8 cellular contexts compared by ENCODE assay signal in the genomic region with DNA sequence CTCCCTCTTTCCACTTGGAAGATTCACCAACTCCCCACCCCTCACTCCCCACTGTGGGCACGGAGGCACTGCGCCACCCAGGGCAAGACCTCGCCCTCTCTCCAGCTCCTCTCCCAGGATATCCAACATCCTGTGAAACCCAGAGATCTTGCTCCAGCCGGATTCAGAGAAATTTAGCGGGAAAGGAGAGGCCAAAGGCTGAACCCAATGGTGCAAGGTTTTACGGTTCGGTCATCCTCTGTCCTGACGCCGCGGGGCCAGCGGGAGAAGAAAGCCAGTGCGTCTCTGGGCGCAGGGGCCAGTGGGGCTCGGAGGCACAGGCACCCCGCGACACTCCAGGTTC. TPM values are rescaled to one million over a fixed set of nuclear protein-coding genes. Genes with fewer than 3 reads are reported as not detected.
DNase-seq lines count a peak whose midpoint lies in the region; ATAC-seq and TF ChIP-seq lines count a peak whose summit lies in the region.

No MANE protein-coding gene starts in this region.

- peaks cover 27 to 43% of the 10 kb centered on the region in 2 donors for H3K4me1 ChIP-seq in thyroid gland

- peak overlapping the region; percentile 50 to 82 (median 71) for H3K4me3 ChIP-seq in thyroid gland (replicated peaks in 1 of 3)

- intact Hi-C loops in left colon (cut with DNase I, micrococcal nuclease) (no loop called here), thyroid gland (cut with DNase I) (loop anchor here (10.0 kb wide), 1 partner anchor 96 kb away; no protein-coding TSS in a partner anchor)

- H3K9me3 ChIP-seq in thyroid gland: no peaks in the 10 kb centered on the region

- no peaks in the 10 kb centered on the region for H3K27me3 Mint-ChIP-seq in activated CD4-positive, alpha-beta T cell treated with anti-CD3 and anti-CD28 coated beads, Interleukin-2, amount 10 ng/mL, durations not matched to agents 7 days and 5 days
- H3K27me3 Mint-ChIP-seq in activated naive CD8-positive, alpha-beta T cell treated with anti-CD3 and anti-CD28 coated beads, Interleukin-2, amount 50 U/mL, for 24 hours: no peaks in the 10 kb centered on the region

- peak overlapping the region; percentile 94 for H3K27ac Mint-ChIP-seq in activated CD4-positive, alpha-beta T cell treated with anti-CD3 and anti-CD28 coated beads, Interleukin-2, amount 10 ng/mL, durations not matched to agents 7 days and 5 days
- peak overlapping the region; percentile 94 for H3K27ac Mint-ChIP-seq in activated naive CD8-positive, alpha-beta T cell treated with anti-CD3 and anti-CD28 coated beads, Interleukin-2, amount 50 U/mL, for 24 hours

- CTCF ChIA-PET in activated CD4-positive, alpha-beta T cell treated with anti-CD3 and anti-CD28 coated beads, Interleukin-2, amount 10 ng/mL, durations not matched to agents 7 days and 5 days (lab: Charles Lee): interaction anchor here (1.1 to 3.1 kb wide), 7 partner anchors 10 to 86 kb away, joined by 3 to 15 read pairs (median 5); no protein-coding TSS in a partner anchor

- peaks cover 33% of the 10 kb centered on the region for H3K36me3 Mint-ChIP-seq in activated CD4-positive, alpha-beta T cell treated with anti-CD3 and anti-CD28 coated beads, Interleukin-2, amount 10 ng/mL, durations not matched to agents 7 days and 5 days (ENCODE audit: low read depth)
- H3K36me3 Mint-ChIP-seq in activated naive CD8-positive, alpha-beta T cell treated with anti-CD3 and anti-CD28 coated beads, Interleukin-2, amount 50 U/mL, for 24 hours (ENCODE audit: low read depth): peaks cover 29% of the 10 kb centered on the region

- H3K9me3 Mint-ChIP-seq in activated CD4-positive, alpha-beta T cell treated with anti-CD3 and anti-CD28 coated beads, Interleukin-2, amount 10 ng/mL, durations not matched to agents 7 days and 5 days: no peaks in the 10 kb centered on the region
- H3K9me3 Mint-ChIP-seq in activated naive CD8-positive, alpha-beta T cell treated with anti-CD3 and anti-CD28 coated beads, Interleukin-2, amount 50 U/mL, for 24 hours: no peaks in the 10 kb centered on the region

- TF ChIP-seq POLR2A in thyroid gland (IDR thresholded peaks at IDR 0.05): no peak

- peaks cover 41% of the 10 kb centered on the region for H3K4me1 Mint-ChIP-seq in activated CD4-positive, alpha-beta T cell treated with anti-CD3 and anti-CD28 coated beads, Interleukin-2, amount 10 ng/mL, durations not matched to agents 7 days and 5 days
- H3K4me1 Mint-ChIP-seq in activated naive CD8-positive, alpha-beta T cell treated with anti-CD3 and anti-CD28 coated beads, Interleukin-2, amount 50 U/mL, for 24 hours: peaks cover 59% of the 10 kb centered on the region

- H3K4me3 Mint-ChIP-seq in activated CD4-positive, alpha-beta T cell treated with anti-CD3 and anti-CD28 coated beads, Interleukin-2, amount 10 ng/mL, durations not matched to agents 7 days and 5 days: peak overlapping the region; percentile 87
- peak overlapping the region; percentile 93 for H3K4me3 Mint-ChIP-seq in activated naive CD8-positive, alpha-beta T cell treated with anti-CD3 and anti-CD28 coated beads, Interleukin-2, amount 50 U/mL, for 24 hours

- POLR2A ChIA-PET in activated CD4-positive, alpha-beta T cell treated with anti-CD3 and anti-CD28 coated beads, Interleukin-2, amount 10 ng/mL, durations not matched to agents 7 days and 5 days (lab: Charles Lee): no interaction called here

- ATAC-seq in activated naive CD8-positive, alpha-beta T cell treated with anti-CD3 and anti-CD28 coated beads, Interleukin-2, amount 50 U/mL, for 24 hours: no peak
- peak; percentile 10 for ATAC-seq in left colon

- H3K36me3 ChIP-seq in thyroid gland: no peaks in the 10 kb centered on the region

- DNase-seq in activated CD4-positive, alpha-beta T cell treated with anti-CD3 and anti-CD28 coated beads, Interleukin-2, amount 10 ng/mL, durations not matched to agents 7 days and 5 days: no peak
- DNase-seq in activated CD4-positive, alpha-beta T cell treated with anti-CD3 and anti-CD28 coated beads, Interleukin-2, amount 50 U/mL, for 1 hour: no peak
- DNase-seq in activated naive CD8-positive, alpha-beta T cell treated with anti-CD3 and anti-CD28 coated beads, Interleukin-2, amount 50 U/mL, for 24 hours: no peak
- DNase-seq in left colon (peak in 1 of 2 donors; percentile 41), thyroid gland (no peak), NCI-H1436 (lab: John Stamatoyannopoulos, UW) (no peak), SIG-M5 treated with dmso at 0.1 percent for 504 hours (lab: John Stamatoyannopoulos, UW; ENCODE audit: unreplicated experiment) (no peak), nucleus accumbens (lab: John Stamatoyannopoulos, UW) (no peak)

- no peak for TF ChIP-seq CTCF in thyroid gland (IDR thresholded peaks at IDR 0.05)

- WGBS in thyroid gland, 2 donors: 6 to 7% methylated on average over 15 to 16 of the region's 16 CpGs

- H3K27ac ChIP-seq in thyroid gland: peak overlapping the region; percentile 86 to 89 (median 87)

- H3K27me3 ChIP-seq in thyroid gland: no peaks in the 10 kb centered on the region

RNA-seq across cellular contexts. Expression of gene CD44, which starts 0.4 kb away (rescaled TPM):
- total RNA-seq in activated CD4-positive, alpha-beta T cell treated with anti-CD3 and anti-CD28 coated beads, Interleukin-2, amount 10 ng/mL, durations not matched to agents 7 days and 5 days: 100 to 1,000 TPM; 518 to 534 TPM
- total RNA-seq in left colon (100 to 1,000 TPM in 1 of 2 donors, 10 to 100 TPM in 1; 99.1 to 107 TPM), thyroid gland (100 to 1,000 TPM; 164 to 302 (median 189) TPM)
